In genomic region chr17:27558842-27559505, GRCh38 we compare ENCODE assay signal across 12 cellular contexts.
DNase-seq lines count a peak whose midpoint lies in the region; ATAC-seq and TF ChIP-seq lines count a peak whose summit lies in the region.
"Had no signal": no experiment of that assay in that cellular context is flagged by ENCODE, and none has a peak within 500 bp of the region (broad histone marks: within the 10 kb centered on the region; RNA-seq: fewer than 3 reads in every experiment).

No MANE protein-coding gene starts in this region.

- peak overlapping the region; percentile 95 for H3K27ac Mint-ChIP-seq in chondrocyte (ENCODE audit: unreplicated experiment)
- H3K27ac Mint-ChIP-seq: activated T-helper 2 cell treated with anti-CD3 and anti-CD28 coated beads, Interferon-gamma antibody, Interleukin-2, Interleukin-4, amounts not matched to agents 10 μg/mL and 5 μg/mL and 100 μg/mL, durations not matched to agents 14 hours and 24 hours and 36 hours had no signal

- no peak for TF ChIP-seq CTCF in chondrocyte (IDR thresholded peaks at IDR 0.05)
- no peak for TF ChIP-seq CTCF in mucosa of descending colon (IDR thresholded peaks at IDR 0.05)
- no peak for TF ChIP-seq CTCF in transverse colon (IDR thresholded peaks at IDR 0.05)

- H3K4me1 ChIP-seq in mucosa of descending colon (ENCODE audit: low read depth) (peaks cover 18% of the 10 kb centered on the region), transverse colon (peaks cover 8 to 27% (median 23%) of the 10 kb centered on the region in 4 donors)

- TF ChIP-seq POLR2A in transverse colon (IDR thresholded peaks at IDR 0.05) = no peak

- H3K9me3 ChIP-seq in mucosa of descending colon (no peaks in the 10 kb centered on the region), transverse colon (no peaks in the 10 kb centered on the region)

- intact Hi-C loops in mucosa of descending colon (cut with DNase I, micrococcal nuclease) (no loop called here), transverse colon (cut with DNase I; ENCODE audit: low total_unique reads) (no loop called here)

- DNase-seq in SIG-M5 treated with dmso at 0.1 percent for 504 hours (lab: John Stamatoyannopoulos, UW; ENCODE audit: unreplicated experiment) = peak; percentile 19
- DNase-seq in SIG-M5 (lab: John Stamatoyannopoulos, UW) = no peak
- no peak for DNase-seq in chondrocyte (ENCODE audit: low spot score)
- DNase-seq in mucosa of descending colon = peak in 2 of 3 donors; percentile 44 to 66
- peak; percentile 51 for DNase-seq in transverse colon
- DNase-seq in stimulated activated CD8-positive, alpha-beta memory T cell treated with anti-CD3 and anti-CD28 coated beads, Interleukin-4, amount 100 ng/mL, for 48 hours = no peak
- DNase-seq: activated CD4-positive, CD25-positive, alpha-beta regulatory T cell treated with anti-CD3 and anti-CD28 coated beads, Interleukin-2, amount 50 U/mL, for 72 hours; mammary epithelial cell; NCI-H446 treated with DMSO at 0.1 percent for 48 hours had no signal

- TF ChIP-seq EP300 in transverse colon (IDR thresholded peaks at IDR 0.05; ENCODE audit: low read depth) = no peak

- no peaks in the 10 kb centered on the region for H3K27me3 Mint-ChIP-seq in chondrocyte (ENCODE audit: low read depth)

- WGBS in transverse colon (ENCODE audit: low coverage in 1 of 2), 2 donors = 60 to 64% methylated on average over 2 to 12 of the region's 12 CpGs

- no peaks in the 10 kb centered on the region for H3K36me3 ChIP-seq in mucosa of descending colon (ENCODE audit: low read depth)
- H3K36me3 ChIP-seq in transverse colon = no peaks in the 10 kb centered on the region

- H3K9me3 Mint-ChIP-seq in chondrocyte (ENCODE audit: low read depth) = no peaks in the 10 kb centered on the region
- H3K9me3 Mint-ChIP-seq: activated T-helper 2 cell treated with anti-CD3 and anti-CD28 coated beads, Interferon-gamma antibody, Interleukin-2, Interleukin-4, amounts not matched to agents 10 μg/mL and 5 μg/mL and 100 μg/mL, durations not matched to agents 14 hours and 24 hours and 36 hours had no signal

- H3K4me1 Mint-ChIP-seq in chondrocyte (ENCODE audit: low read depth) = peaks cover 57% of the 10 kb centered on the region

- H3K36me3 Mint-ChIP-seq in chondrocyte (ENCODE audit: low read depth) = peaks cover 15% of the 10 kb centered on the region

- H3K27me3 ChIP-seq in transverse colon = no peaks in the 10 kb centered on the region

- peak overlapping the region; percentile 47 to 58 (median 51) for H3K27ac ChIP-seq in transverse colon

- H3K4me3 ChIP-seq in mucosa of descending colon (no peak overlapping the region), transverse colon (peak overlapping the region in 1 of 4 donors; percentile 5)

- no peak overlapping the region for H3K4me3 Mint-ChIP-seq in chondrocyte (ENCODE audit: unreplicated experiment)

- ATAC-seq in mucosa of descending colon (peak; percentile 73), GM19328 (IDR thresholded peaks at IDR 0.05; ENCODE audit: unreplicated experiment) (no peak), HG03039 (IDR thresholded peaks at IDR 0.05; ENCODE audit: unreplicated experiment) (no peak)

- in situ Hi-C loops in transverse colon (cut with MboI; ENCODE audit: low pct_ligation_motif_present in 1 of 4, low pct_unique_long_range_greater_than_20kb in 1 of 4, low sequenced_read_pairs in 3 of 4) = no loop called here

Comparison
In these comparisons a context has a peak if more than half of its experiments do, and no peak if none do; other contexts are left out.
1. DNase-seq: peak in SIG-M5 treated with dmso at 0.1 percent for 504 hours (single experiment), mucosa of descending colon (2 of 3) and transverse colon (single experiment); none in SIG-M5 (single experiment), chondrocyte (single experiment) and stimulated activated CD8-positive, alpha-beta memory T cell treated with anti-CD3 and anti-CD28 coated beads, Interleukin-4, amount 100 ng/mL, for 48 hours (single experiment).